8 cellular contexts compared by ENCODE assay signal in the genomic region with DNA sequence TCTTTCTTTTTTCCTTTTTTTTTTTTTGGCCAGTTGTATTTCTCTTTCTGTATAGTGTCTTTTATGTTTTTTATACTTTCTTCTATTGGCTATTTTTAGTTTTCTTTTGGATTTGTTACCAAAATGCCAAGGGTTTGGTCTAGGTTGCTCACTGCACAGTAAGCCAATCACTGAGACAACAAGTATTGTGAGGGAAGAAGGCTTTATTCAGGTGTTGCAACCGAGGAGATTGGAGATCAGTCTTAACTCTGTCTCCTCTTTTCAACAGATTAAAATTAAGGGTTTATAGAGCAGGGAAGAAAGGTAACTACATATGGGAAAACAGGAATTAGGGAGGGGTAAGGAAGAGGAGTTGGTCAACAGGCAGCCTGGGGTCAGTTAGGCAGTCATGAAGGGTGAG. TPM values are rescaled to one million over a fixed set of nuclear protein-coding genes. Genes with fewer than 3 reads are reported as not detected.
"Had no signal": no experiment of that assay in that cellular context is flagged by ENCODE, and none has a peak within 500 bp of the region (broad histone marks: within the 10 kb centered on the region; RNA-seq: fewer than 3 reads in every experiment).

No MANE protein-coding gene starts in this region.

- FAIRE-seq: G401.6, GM12878, GM12891, GM12892, GM18507 had no signal

- DNase-seq: GDM1, GF-D8 had no signal

- ATAC-seq: GM12878 had no signal

- H3K4me3 ChIP-seq: GM12878 had no signal

RNA-seq across cellular contexts. Expression of gene TRIM15, which starts 60.0 kb away (rescaled TPM):
- total RNA-seq: G401, GM12878 had no signal
